8 cellular contexts compared by ENCODE assay signal in genomic region chr6:63573140-63573898, GRCh38. TPM values are rescaled to one million over a fixed set of nuclear protein-coding genes. Genes with fewer than 3 reads are reported as not detected.
DNase-seq lines count a peak whose midpoint lies in the region; ATAC-seq, FAIRE-seq and TF ChIP-seq lines count a peak whose summit lies in the region.

No MANE protein-coding gene starts in this region.

- peak overlapping the region; percentile 93 for H3K4me3 Mint-ChIP-seq in CD14-positive monocyte
- peak overlapping the region; percentile 96 for H3K4me3 Mint-ChIP-seq in activated CD8-positive, alpha-beta memory T cell treated with anti-CD3 and anti-CD28 coated beads, Interleukin-2, amount 10 ng/mL, durations not matched to agents 7 days and 5 days

- H3K27me3 Mint-ChIP-seq in CD14-positive monocyte (ENCODE audit: low read depth in 3 of 3), result peaks cover 0 to 8% (median 2%) of the 10 kb centered on the region in 3 donors
- H3K27me3 Mint-ChIP-seq in activated CD8-positive, alpha-beta memory T cell treated with anti-CD3 and anti-CD28 coated beads, Interleukin-2, amount 10 ng/mL, durations not matched to agents 7 days and 5 days, result no peaks in the 10 kb centered on the region

- WGBS in mesodermal cell (ENCODE audit: insufficient coverage in 2 of 2), 2 experiments, result 0% methylated on average over 65 to 71 of the region's 79 CpGs

- H3K9me3 Mint-ChIP-seq in CD14-positive monocyte, result peaks cover 0 to 2% (median 0%) of the 10 kb centered on the region in 7 donors
- no peaks in the 10 kb centered on the region for H3K9me3 Mint-ChIP-seq in activated CD8-positive, alpha-beta memory T cell treated with anti-CD3 and anti-CD28 coated beads, Interleukin-2, amount 10 ng/mL, durations not matched to agents 7 days and 5 days (ENCODE audit: low read depth)

- peak; percentile 59 for DNase-seq in CD14-positive monocyte (ENCODE audit: low spot score)
- DNase-seq in GM19239 (ENCODE audit: insufficient read length, low spot score), result no peak
- peak; percentile 95 for DNase-seq in NCI-H748 (lab: John Stamatoyannopoulos, UW; ENCODE audit: unreplicated experiment)
- DNase-seq in activated CD8-positive, alpha-beta memory T cell treated with anti-CD3 and anti-CD28 coated beads, Interleukin-2, amount 10 ng/mL, durations not matched to agents 7 days and 5 days, result peak; percentile 83
- DNase-seq in stimulated activated CD8-positive, alpha-beta memory T cell treated with anti-CD3 and anti-CD28 coated beads, Interleukin-2, amount 100 ng/mL, for 1 hour (ENCODE audit: low read depth in 2 of 2), result peak; percentile 27 to 31

- peak overlapping the region; percentile 98 for H3K4me3 ChIP-seq in endocrine pancreas (ENCODE audit: control insufficient read depth, insufficient read depth, low read length)
- H3K4me3 ChIP-seq in mesodermal cell (ENCODE audit: extremely low read depth, insufficient read depth, low read length, poor library complexity, severe bottlenecking), result peak overlapping the region; percentile 95

- peak overlapping the region; percentile 99 for H3K9ac ChIP-seq in endocrine pancreas (ENCODE audit: control insufficient read depth, insufficient read depth, low read length)

- H3K9me3 ChIP-seq in endocrine pancreas (ENCODE audit: control insufficient read depth, low read length) (no peaks in the 10 kb centered on the region), mesodermal cell (ENCODE audit: control insufficient read depth, low read length) (no peaks in the 10 kb centered on the region)

- peaks cover 11% of the 10 kb centered on the region for H3K4me1 ChIP-seq in endocrine pancreas (ENCODE audit: control insufficient read depth, insufficient read depth, low read length)
- H3K4me1 ChIP-seq in mesodermal cell (ENCODE audit: control insufficient read depth, insufficient read depth, low read length, poor library complexity, severe bottlenecking), result no peaks in the 10 kb centered on the region

- no peak for TF ChIP-seq CTCF in CD14-positive monocyte (IDR thresholded peaks at IDR 0.05)

- H3K27me3 ChIP-seq in endocrine pancreas (ENCODE audit: control insufficient read depth, insufficient read depth, low read length), result no peaks in the 10 kb centered on the region

- peak; percentile 79 for FAIRE-seq in GM19239 (lab: Jason Lieb, UNC)

- peaks cover 24% of the 10 kb centered on the region for H3K4me1 Mint-ChIP-seq in CD14-positive monocyte
- peaks cover 35% of the 10 kb centered on the region for H3K4me1 Mint-ChIP-seq in activated CD8-positive, alpha-beta memory T cell treated with anti-CD3 and anti-CD28 coated beads, Interleukin-2, amount 10 ng/mL, durations not matched to agents 7 days and 5 days

- CTCF ChIA-PET in activated CD8-positive, alpha-beta memory T cell treated with anti-CD3 and anti-CD28 coated beads, Interleukin-2, amount 10 ng/mL, durations not matched to agents 7 days and 5 days (lab: Charles Lee), result interaction anchor here (0.9 to 2.3 kb wide), 13 partner anchors 13 to 229 kb away, joined by 3 to 18 read pairs (median 5); partner anchors contain the start of gene PHF3

- ATAC-seq in HG03457 (IDR thresholded peaks at IDR 0.05; ENCODE audit: unreplicated experiment), result peak; percentile 41
- ATAC-seq in activated CD8-positive, alpha-beta memory T cell treated with anti-CD3 and anti-CD28 coated beads, Interleukin-2, amount 10 ng/mL, durations not matched to agents 7 days and 5 days, result peak; percentile 46

- H3K36me3 ChIP-seq in endocrine pancreas (ENCODE audit: control insufficient read depth, insufficient read depth, low read length) (no peaks in the 10 kb centered on the region), mesodermal cell (ENCODE audit: control insufficient read depth, insufficient read depth, low read length) (peaks cover 27% of the 10 kb centered on the region)

- H3K27ac ChIP-seq in mesodermal cell (ENCODE audit: low read depth, low read length, severe bottlenecking), result peak overlapping the region; percentile 95

- H3K27ac Mint-ChIP-seq in CD14-positive monocyte, result peak overlapping the region; percentile 92 to 98 (median 94)
- peak overlapping the region; percentile 97 for H3K27ac Mint-ChIP-seq in activated CD8-positive, alpha-beta memory T cell treated with anti-CD3 and anti-CD28 coated beads, Interleukin-2, amount 10 ng/mL, durations not matched to agents 7 days and 5 days

- H3K36me3 Mint-ChIP-seq in CD14-positive monocyte, result peaks cover 12 to 15% of the 10 kb centered on the region in 2 donors
- H3K36me3 Mint-ChIP-seq in activated CD8-positive, alpha-beta memory T cell treated with anti-CD3 and anti-CD28 coated beads, Interleukin-2, amount 10 ng/mL, durations not matched to agents 7 days and 5 days, result peaks cover 23% of the 10 kb centered on the region

- intact Hi-C loops in CD14-positive monocyte (cut with micrococcal nuclease), result loop anchor here (2.0 to 10.0 kb wide), 4 partner anchors 61 to 233 kb away; partner anchors contain the start of gene PHF3 (in 1 of the 2)

RNA-seq across cellular contexts. Expression of gene PTP4A1, which starts 1.0 kb away (rescaled TPM):
- 100 to 1,000 TPM in 1 of 2 donors, 10 to 100 TPM in 1; 73.4 to 106 TPM for polyA plus RNA-seq in CD14-positive monocyte
- total RNA-seq in activated CD8-positive, alpha-beta memory T cell treated with anti-CD3 and anti-CD28 coated beads, Interleukin-2, amount 10 ng/mL, durations not matched to agents 7 days and 5 days, result 10 to 100 TPM; 63.6 to 70.2 TPM
- polyA plus RNA-seq in mesodermal cell (2013, experiment 1 of 2), result 52.3 TPM
- polyA plus RNA-seq in mesodermal cell (2013, experiment 2 of 2), result 60.0 TPM
